In the genomic region with DNA sequence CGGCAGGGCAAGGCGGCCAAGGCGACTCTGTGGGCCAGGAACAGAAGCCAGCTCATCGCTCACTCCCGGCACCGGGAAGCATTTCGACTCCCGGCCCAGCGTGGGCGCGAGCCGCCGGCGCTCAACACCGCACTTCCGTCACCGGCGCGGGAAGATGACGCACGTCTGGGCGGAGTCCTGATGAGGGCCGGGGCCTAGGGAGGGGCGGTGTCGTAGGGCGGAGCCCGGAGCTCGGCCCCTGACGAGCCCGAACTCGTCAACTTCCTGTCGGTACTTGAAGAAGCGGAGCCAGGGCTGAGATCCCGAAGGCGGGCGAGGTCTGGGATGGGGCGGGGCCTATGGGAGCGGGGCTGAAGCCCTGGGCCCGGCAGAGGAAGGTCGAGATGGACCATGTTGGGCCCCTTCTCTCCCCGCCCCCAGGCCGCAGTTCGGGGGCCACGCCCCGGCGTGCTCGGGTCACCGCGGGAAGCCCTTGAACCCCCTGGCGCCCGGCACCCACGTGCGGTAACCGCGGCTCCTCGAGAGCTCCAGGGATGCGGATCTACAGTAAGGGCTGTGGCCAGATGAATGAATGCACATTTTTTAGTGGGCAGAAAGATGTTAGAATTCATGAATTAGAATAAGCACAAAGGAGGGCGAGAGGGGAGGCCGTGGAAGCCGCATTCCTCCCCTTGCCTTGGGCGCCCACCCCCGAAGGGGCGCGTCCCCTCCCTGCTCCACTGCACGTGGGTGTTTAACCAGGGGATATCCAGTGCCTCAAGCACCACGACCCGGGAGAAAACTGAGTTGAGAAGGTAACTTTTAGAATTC, we compare ENCODE assay signal across 1 cellular context.
TF ChIP-seq lines count a peak whose summit lies in the region.

A gene with protein sequence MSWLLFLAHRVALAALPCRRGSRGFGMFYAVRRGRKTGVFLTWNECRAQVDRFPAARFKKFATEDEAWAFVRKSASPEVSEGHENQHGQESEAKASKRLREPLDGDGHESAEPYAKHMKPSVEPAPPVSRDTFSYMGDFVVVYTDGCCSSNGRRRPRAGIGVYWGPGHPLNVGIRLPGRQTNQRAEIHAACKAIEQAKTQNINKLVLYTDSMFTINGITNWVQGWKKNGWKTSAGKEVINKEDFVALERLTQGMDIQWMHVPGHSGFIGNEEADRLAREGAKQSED (minus strand): TSS at position 129 of the 810 bp plus-strand sequence. CDS start 73 bp downstream, at position 56.

TF ChIP-seq in K562, 482 proteins besides CTCF, POLR2A, EP300 and RAD21 (continued from another document and continues in another):
- TF ChIP-seq, protein P1, sequence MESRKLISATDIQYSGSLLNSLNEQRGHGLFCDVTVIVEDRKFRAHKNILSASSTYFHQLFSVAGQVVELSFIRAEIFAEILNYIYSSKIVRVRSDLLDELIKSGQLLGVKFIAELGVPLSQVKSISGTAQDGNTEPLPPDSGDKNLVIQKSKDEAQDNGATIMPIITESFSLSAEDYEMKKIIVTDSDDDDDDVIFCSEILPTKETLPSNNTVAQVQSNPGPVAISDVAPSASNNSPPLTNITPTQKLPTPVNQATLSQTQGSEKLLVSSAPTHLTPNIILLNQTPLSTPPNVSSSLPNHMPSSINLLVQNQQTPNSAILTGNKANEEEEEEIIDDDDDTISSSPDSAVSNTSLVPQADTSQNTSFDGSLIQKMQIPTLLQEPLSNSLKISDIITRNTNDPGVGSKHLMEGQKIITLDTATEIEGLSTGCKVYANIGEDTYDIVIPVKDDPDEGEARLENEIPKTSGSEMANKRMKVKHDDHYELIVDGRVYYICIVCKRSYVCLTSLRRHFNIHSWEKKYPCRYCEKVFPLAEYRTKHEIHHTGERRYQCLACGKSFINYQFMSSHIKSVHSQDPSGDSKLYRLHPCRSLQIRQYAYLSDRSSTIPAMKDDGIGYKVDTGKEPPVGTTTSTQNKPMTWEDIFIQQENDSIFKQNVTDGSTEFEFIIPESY (CRISPR knock-in tag; IDR thresholded peaks at IDR 0.05): no peak; the same call in 1 of the 2 replicates
- TF ChIP-seq ZNF184 (CRISPR knock-in tag; IDR thresholded peaks at IDR 0.05) (no peak), CBFB (CRISPR knock-in tag; IDR thresholded peaks at IDR 0.05) (no peak; the same call in 1 of the 2 replicates), FUS (optimal IDR thresholded peaks at IDR 0.05; ENCODE audit: low read depth, low read length) (no peak), ADNP (tag; IDR thresholded peaks at IDR 0.05) (no peak), ASH1L (IDR thresholded peaks at IDR 0.05; ENCODE audit: borderline replicate concordance, low read depth, partially characterized antibody) (no peak), TRIM24 (IDR thresholded peaks at IDR 0.05) (no peak), BRCA1 (IDR thresholded peaks at IDR 0.05) (no peak), BRCA1 (CRISPR knock-in tag; IDR thresholded peaks at IDR 0.05) (no peak), ARNT (IDR thresholded peaks at IDR 0.05) (no peak), SMAD2 (IDR thresholded peaks at IDR 0.05; ENCODE audit: low read depth, low read length) (no peak), EP400 (IDR thresholded peaks at IDR 0.05) (peak; percentile 92), FOS (IDR thresholded peaks at IDR 0.05; ENCODE audit: extremely low read depth, insufficient read length) (no peak), HNRNPLL (IDR thresholded peaks at IDR 0.05; ENCODE audit: low read depth, low read length, poor library complexity, severe bottlenecking) (peak; percentile 54), XRCC4 (IDR thresholded peaks at IDR 0.05; ENCODE audit: extremely low read depth, insufficient read depth, insufficient read length) (no peak), RHOXF2B (CRISPR knock-in tag; conservative IDR thresholded peaks at IDR 0.05) (no peak), ZNF133 (CRISPR knock-in tag; IDR thresholded peaks at IDR 0.05) (no peak), CBX1 (IDR thresholded peaks at IDR 0.05; ENCODE audit: low read depth) (no peak; the same call in 1 of the 2 replicates), ZNF668 (CRISPR knock-in tag; IDR thresholded peaks at IDR 0.05) (no peak), ZNF174 (CRISPR knock-in tag; IDR thresholded peaks at IDR 0.05) (no peak), IRF2 (CRISPR knock-in tag; IDR thresholded peaks at IDR 0.05) (no peak), FOXA1 (IDR thresholded peaks at IDR 0.05; ENCODE audit: borderline replicate concordance) (no peak), HDAC3 (IDR thresholded peaks at IDR 0.05; ENCODE audit: borderline replicate concordance, partially characterized antibody) (no peak), SETDB1 (IDR thresholded peaks at IDR 0.05; ENCODE audit: low read length) (no peak), CEBPG (CRISPR knock-in tag; IDR thresholded peaks at IDR 0.05) (no peak), CEBPG (tag; conservative IDR thresholded peaks at IDR 0.05 in 1 of 2, IDR thresholded peaks at IDR 0.05 in 1 of 2) (no peak), KLF1 (tag; IDR thresholded peaks at IDR 0.05) (no peak; the same call in 1 of the 2 replicates), ZNF165 (CRISPR knock-in tag; IDR thresholded peaks at IDR 0.05; ENCODE audit: borderline replicate concordance) (no peak), CBX5 (IDR thresholded peaks at IDR 0.05; ENCODE audit: borderline replicate concordance, low read depth) (no peak), NR2C2 (CRISPR knock-in tag; IDR thresholded peaks at IDR 0.05) (0 out of 2 replicates have a peak, but pooled peaks have one; percentile 37), NR2C2 (tag; IDR thresholded peaks at IDR 0.05) (peak; percentile 89), EHMT2 (IDR thresholded peaks at IDR 0.05) (no peak), MTF1 (CRISPR knock-in tag; IDR thresholded peaks at IDR 0.05; ENCODE audit: borderline replicate concordance) (no peak), ZNF239 (CRISPR knock-in tag; IDR thresholded peaks at IDR 0.05) (no peak), SRSF9 (IDR thresholded peaks at IDR 0.05; ENCODE audit: borderline replicate concordance, low read depth, low read length) (no peak), POLR2AphosphoS5 (IDR thresholded peaks at IDR 0.05; ENCODE audit: control insufficient read depth, insufficient read depth, low read depth, low read length) (peak; percentile 92), MYNN (IDR thresholded peaks at IDR 0.05) (no peak), MYNN (CRISPR knock-in tag; IDR thresholded peaks at IDR 0.05) (no peak), ZBTB1 (CRISPR knock-in tag; IDR thresholded peaks at IDR 0.05; ENCODE audit: borderline replicate concordance, low read depth) (0 out of 2 replicates have a peak, but pooled peaks have one; percentile 36), ZC3H4 (CRISPR knock-in tag; IDR thresholded peaks at IDR 0.05; ENCODE audit: borderline replicate concordance) (no peak), ZNF12 (CRISPR knock-in tag; IDR thresholded peaks at IDR 0.05) (no peak; the same call in 1 of the 2 replicates), SMARCC2 (IDR thresholded peaks at IDR 0.05; ENCODE audit: low read depth) (no peak), SOX6 (IDR thresholded peaks at IDR 0.05) (no peak), ARID2 (IDR thresholded peaks at IDR 0.05) (no peak), TAF1 (IDR thresholded peaks at IDR 0.05; ENCODE audit: control insufficient read depth, extremely low read depth, insufficient read depth, low read length, severe bottlenecking) (peak; percentile 89), SAFB (IDR thresholded peaks at IDR 0.05; ENCODE audit: borderline replicate concordance, low read depth, low read length) (peak; percentile 9; the same call in 1 of the 2 replicates)
- TF ChIP-seq, protein P2, sequence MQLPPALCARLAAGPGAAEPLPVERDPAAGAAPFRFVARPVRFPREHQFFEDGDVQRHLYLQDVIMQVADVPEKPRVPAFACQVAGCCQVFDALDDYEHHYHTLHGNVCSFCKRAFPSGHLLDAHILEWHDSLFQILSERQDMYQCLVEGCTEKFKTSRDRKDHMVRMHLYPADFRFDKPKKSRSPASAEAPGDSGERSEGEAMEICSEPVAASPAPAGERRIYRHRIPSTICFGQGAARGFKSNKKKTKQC (CRISPR knock-in tag; IDR thresholded peaks at IDR 0.05): no peak; the same call in 1 of the 2 replicates
- TF ChIP-seq, protein P3, sequence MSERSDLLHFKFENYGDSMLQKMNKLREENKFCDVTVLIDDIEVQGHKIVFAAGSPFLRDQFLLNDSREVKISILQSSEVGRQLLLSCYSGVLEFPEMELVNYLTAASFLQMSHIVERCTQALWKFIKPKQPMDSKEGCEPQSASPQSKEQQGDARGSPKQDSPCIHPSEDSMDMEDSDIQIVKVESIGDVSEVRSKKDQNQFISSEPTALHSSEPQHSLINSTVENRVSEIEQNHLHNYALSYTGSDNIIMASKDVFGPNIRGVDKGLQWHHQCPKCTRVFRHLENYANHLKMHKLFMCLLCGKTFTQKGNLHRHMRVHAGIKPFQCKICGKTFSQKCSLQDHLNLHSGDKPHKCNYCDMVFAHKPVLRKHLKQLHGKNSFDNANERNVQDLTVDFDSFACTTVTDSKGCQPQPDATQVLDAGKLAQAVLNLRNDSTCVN (CRISPR knock-in tag; IDR thresholded peaks at IDR 0.05): no peak
- TF ChIP-seq, protein P4, sequence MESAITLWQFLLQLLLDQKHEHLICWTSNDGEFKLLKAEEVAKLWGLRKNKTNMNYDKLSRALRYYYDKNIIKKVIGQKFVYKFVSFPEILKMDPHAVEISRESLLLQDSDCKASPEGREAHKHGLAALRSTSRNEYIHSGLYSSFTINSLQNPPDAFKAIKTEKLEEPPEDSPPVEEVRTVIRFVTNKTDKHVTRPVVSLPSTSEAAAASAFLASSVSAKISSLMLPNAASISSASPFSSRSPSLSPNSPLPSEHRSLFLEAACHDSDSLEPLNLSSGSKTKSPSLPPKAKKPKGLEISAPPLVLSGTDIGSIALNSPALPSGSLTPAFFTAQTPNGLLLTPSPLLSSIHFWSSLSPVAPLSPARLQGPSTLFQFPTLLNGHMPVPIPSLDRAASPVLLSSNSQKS (CRISPR knock-in tag; IDR thresholded peaks at IDR 0.05): no peak
- TF ChIP-seq, protein P5, sequence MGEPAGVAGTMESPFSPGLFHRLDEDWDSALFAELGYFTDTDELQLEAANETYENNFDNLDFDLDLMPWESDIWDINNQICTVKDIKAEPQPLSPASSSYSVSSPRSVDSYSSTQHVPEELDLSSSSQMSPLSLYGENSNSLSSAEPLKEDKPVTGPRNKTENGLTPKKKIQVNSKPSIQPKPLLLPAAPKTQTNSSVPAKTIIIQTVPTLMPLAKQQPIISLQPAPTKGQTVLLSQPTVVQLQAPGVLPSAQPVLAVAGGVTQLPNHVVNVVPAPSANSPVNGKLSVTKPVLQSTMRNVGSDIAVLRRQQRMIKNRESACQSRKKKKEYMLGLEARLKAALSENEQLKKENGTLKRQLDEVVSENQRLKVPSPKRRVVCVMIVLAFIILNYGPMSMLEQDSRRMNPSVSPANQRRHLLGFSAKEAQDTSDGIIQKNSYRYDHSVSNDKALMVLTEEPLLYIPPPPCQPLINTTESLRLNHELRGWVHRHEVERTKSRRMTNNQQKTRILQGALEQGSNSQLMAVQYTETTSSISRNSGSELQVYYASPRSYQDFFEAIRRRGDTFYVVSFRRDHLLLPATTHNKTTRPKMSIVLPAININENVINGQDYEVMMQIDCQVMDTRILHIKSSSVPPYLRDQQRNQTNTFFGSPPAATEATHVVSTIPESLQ (CRISPR knock-in tag; IDR thresholded peaks at IDR 0.05): peak; percentile 88; the same call in 1 of the 2 replicates
- TF ChIP-seq, protein P6, sequence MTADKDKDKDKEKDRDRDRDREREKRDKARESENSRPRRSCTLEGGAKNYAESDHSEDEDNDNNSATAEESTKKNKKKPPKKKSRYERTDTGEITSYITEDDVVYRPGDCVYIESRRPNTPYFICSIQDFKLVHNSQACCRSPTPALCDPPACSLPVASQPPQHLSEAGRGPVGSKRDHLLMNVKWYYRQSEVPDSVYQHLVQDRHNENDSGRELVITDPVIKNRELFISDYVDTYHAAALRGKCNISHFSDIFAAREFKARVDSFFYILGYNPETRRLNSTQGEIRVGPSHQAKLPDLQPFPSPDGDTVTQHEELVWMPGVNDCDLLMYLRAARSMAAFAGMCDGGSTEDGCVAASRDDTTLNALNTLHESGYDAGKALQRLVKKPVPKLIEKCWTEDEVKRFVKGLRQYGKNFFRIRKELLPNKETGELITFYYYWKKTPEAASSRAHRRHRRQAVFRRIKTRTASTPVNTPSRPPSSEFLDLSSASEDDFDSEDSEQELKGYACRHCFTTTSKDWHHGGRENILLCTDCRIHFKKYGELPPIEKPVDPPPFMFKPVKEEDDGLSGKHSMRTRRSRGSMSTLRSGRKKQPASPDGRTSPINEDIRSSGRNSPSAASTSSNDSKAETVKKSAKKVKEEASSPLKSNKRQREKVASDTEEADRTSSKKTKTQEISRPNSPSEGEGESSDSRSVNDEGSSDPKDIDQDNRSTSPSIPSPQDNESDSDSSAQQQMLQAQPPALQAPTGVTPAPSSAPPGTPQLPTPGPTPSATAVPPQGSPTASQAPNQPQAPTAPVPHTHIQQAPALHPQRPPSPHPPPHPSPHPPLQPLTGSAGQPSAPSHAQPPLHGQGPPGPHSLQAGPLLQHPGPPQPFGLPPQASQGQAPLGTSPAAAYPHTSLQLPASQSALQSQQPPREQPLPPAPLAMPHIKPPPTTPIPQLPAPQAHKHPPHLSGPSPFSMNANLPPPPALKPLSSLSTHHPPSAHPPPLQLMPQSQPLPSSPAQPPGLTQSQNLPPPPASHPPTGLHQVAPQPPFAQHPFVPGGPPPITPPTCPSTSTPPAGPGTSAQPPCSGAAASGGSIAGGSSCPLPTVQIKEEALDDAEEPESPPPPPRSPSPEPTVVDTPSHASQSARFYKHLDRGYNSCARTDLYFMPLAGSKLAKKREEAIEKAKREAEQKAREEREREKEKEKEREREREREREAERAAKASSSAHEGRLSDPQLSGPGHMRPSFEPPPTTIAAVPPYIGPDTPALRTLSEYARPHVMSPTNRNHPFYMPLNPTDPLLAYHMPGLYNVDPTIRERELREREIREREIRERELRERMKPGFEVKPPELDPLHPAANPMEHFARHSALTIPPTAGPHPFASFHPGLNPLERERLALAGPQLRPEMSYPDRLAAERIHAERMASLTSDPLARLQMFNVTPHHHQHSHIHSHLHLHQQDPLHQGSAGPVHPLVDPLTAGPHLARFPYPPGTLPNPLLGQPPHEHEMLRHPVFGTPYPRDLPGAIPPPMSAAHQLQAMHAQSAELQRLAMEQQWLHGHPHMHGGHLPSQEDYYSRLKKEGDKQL (CRISPR knock-in tag; IDR thresholded peaks at IDR 0.05; ENCODE audit: borderline replicate concordance): no peak
- TF ChIP-seq, protein P7, sequence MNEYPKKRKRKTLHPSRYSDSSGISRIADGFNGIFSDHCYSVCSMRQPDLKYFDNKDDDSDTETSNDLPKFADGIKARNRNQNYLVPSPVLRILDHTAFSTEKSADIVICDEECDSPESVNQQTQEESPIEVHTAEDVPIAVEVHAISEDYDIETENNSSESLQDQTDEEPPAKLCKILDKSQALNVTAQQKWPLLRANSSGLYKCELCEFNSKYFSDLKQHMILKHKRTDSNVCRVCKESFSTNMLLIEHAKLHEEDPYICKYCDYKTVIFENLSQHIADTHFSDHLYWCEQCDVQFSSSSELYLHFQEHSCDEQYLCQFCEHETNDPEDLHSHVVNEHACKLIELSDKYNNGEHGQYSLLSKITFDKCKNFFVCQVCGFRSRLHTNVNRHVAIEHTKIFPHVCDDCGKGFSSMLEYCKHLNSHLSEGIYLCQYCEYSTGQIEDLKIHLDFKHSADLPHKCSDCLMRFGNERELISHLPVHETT (CRISPR knock-in tag; conservative IDR thresholded peaks at IDR 0.05 in 1 of 2, IDR thresholded peaks at IDR 0.05 in 1 of 2): peak in 1 of 2 experiments; percentile 76; a peak in 2 of 4 replicates
- TF ChIP-seq, protein P8, sequence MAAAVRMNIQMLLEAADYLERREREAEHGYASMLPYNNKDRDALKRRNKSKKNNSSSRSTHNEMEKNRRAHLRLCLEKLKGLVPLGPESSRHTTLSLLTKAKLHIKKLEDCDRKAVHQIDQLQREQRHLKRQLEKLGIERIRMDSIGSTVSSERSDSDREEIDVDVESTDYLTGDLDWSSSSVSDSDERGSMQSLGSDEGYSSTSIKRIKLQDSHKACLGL (CRISPR knock-in tag; IDR thresholded peaks at IDR 0.05; ENCODE audit: borderline replicate concordance, poor library complexity, severe bottlenecking): peak; percentile 92
